Comparison of ENCODE assay signal across 1 cellular context in genomic region chr12:92703777-92704176, GRCh38.
TF ChIP-seq lines count a peak whose summit lies in the region.

No MANE protein-coding gene starts in this region.

TF ChIP-seq in GM23338, 12 proteins besides CTCF, POLR2A, EP300 and RAD21 (continued from another document):
- TF ChIP-seq, protein P1, sequence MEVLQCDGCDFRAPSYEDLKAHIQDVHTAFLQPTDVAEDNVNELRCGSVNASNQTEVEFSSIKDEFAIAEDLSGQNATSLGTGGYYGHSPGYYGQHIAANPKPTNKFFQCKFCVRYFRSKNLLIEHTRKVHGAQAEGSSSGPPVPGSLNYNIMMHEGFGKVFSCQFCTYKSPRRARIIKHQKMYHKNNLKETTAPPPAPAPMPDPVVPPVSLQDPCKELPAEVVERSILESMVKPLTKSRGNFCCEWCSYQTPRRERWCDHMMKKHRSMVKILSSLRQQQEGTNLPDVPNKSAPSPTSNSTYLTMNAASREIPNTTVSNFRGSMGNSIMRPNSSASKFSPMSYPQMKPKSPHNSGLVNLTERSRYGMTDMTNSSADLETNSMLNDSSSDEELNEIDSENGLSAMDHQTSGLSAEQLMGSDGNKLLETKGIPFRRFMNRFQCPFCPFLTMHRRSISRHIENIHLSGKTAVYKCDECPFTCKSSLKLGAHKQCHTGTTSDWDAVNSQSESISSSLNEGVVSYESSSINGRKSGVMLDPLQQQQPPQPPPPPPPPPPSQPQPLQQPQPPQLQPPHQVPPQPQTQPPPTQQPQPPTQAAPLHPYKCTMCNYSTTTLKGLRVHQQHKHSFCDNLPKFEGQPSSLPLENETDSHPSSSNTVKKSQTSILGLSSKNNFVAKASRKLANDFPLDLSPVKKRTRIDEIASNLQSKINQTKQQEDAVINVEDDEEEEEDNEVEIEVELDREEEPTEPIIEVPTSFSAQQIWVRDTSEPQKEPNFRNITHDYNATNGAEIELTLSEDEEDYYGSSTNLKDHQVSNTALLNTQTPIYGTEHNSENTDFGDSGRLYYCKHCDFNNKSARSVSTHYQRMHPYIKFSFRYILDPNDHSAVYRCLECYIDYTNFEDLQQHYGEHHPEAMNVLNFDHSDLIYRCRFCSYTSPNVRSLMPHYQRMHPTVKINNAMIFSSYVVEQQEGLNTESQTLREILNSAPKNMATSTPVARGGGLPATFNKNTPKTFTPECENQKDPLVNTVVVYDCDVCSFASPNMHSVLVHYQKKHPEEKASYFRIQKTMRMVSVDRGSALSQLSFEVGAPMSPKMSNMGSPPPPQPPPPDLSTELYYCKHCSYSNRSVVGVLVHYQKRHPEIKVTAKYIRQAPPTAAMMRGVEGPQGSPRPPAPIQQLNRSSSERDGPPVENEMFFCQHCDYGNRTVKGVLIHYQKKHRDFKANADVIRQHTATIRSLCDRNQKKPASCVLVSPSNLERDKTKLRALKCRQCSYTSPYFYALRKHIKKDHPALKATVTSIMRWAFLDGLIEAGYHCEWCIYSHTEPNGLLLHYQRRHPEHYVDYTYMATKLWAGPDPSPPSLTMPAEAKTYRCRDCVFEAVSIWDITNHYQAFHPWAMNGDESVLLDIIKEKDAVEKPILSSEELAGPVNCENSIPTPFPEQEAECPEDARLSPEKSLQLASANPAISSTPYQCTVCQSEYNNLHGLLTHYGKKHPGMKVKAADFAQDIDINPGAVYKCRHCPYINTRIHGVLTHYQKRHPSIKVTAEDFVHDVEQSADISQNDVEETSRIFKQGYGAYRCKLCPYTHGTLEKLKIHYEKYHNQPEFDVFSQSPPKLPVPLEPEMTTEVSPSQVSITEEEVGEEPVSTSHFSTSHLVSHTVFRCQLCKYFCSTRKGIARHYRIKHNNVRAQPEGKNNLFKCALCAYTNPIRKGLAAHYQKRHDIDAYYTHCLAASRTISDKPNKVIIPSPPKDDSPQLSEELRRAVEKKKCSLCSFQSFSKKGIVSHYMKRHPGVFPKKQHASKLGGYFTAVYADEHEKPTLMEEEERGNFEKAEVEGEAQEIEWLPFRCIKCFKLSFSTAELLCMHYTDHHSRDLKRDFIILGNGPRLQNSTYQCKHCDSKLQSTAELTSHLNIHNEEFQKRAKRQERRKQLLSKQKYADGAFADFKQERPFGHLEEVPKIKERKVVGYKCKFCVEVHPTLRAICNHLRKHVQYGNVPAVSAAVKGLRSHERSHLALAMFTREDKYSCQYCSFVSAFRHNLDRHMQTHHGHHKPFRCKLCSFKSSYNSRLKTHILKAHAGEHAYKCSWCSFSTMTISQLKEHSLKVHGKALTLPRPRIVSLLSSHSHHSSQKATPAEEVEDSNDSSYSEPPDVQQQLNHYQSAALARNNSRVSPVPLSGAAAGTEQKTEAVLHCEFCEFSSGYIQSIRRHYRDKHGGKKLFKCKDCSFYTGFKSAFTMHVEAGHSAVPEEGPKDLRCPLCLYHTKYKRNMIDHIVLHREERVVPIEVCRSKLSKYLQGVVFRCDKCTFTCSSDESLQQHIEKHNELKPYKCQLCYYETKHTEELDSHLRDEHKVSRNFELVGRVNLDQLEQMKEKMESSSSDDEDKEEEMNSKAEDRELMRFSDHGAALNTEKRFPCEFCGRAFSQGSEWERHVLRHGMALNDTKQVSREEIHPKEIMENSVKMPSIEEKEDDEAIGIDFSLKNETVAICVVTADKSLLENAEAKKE (CRISPR knock-in tag; IDR thresholded peaks at IDR 0.05) = no peak
- TF ChIP-seq REST (IDR thresholded peaks at IDR 0.05; ENCODE audit: unreplicated experiment) (no peak), ZNF331 (CRISPR knock-in tag; IDR thresholded peaks at IDR 0.05; ENCODE audit: low read depth) (no peak), CREB1 (CRISPR knock-in tag; IDR thresholded peaks at IDR 0.05; ENCODE audit: low read depth) (no peak), EZH2 (IDR thresholded peaks at IDR 0.05; ENCODE audit: low read depth, unreplicated experiment) (no peak), EZH2phosphoT487 (IDR thresholded peaks at IDR 0.05; ENCODE audit: unreplicated experiment) (no peak)
- TF ChIP-seq, protein P2, sequence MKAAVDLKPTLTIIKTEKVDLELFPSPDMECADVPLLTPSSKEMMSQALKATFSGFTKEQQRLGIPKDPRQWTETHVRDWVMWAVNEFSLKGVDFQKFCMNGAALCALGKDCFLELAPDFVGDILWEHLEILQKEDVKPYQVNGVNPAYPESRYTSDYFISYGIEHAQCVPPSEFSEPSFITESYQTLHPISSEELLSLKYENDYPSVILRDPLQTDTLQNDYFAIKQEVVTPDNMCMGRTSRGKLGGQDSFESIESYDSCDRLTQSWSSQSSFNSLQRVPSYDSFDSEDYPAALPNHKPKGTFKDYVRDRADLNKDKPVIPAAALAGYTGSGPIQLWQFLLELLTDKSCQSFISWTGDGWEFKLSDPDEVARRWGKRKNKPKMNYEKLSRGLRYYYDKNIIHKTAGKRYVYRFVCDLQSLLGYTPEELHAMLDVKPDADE (IDR thresholded peaks at IDR 0.05) = no peak
